ENCODE assay signal across 8 cellular contexts in genomic region chr1:155127105-155127671, GRCh38. TPM values are rescaled to one million over a fixed set of nuclear protein-coding genes. Genes with fewer than 3 reads are reported as not detected.
DNase-seq lines count a peak whose midpoint lies in the region; ATAC-seq and TF ChIP-seq lines count a peak whose summit lies in the region.

No MANE protein-coding gene starts in this region.

- TF ChIP-seq CTCF in fibroblast of pulmonary artery (IDR thresholded peaks at IDR 0.05; ENCODE audit: low read length, missing control alignments) (no peak), uterus (IDR thresholded peaks at IDR 0.05) (no peak), GM13977 (IDR thresholded peaks at IDR 0.05; ENCODE audit: extremely low read depth, insufficient read depth, missing control alignments) (no peak)

- in situ Hi-C loops in GM13977 (cut with MboI; ENCODE audit: low pct_unique_long_range_greater_than_20kb, low sequenced_read_pairs, unreplicated experiment): no loop called here

- DNase-seq in C1 segment of cervical spinal cord (lab: John Stamatoyannopoulos, UW): peak in 12 of 14 donors; percentile 74 to 96 (median 86)
- peak; percentile 91 for DNase-seq in HuH-7 (ENCODE audit: low spot score)
- no peak for DNase-seq in activated T-cell treated with anti-CD3 and anti-CD28 coated beads, Interleukin-2, amount 50 U/mL, for 4 hours
- peak; percentile 89 for DNase-seq in fibroblast of pulmonary artery (ENCODE audit: low read depth)
- DNase-seq in naive B cell: no peak
- DNase-seq in uterus: peak; percentile 45 to 54
- no peak for DNase-seq in GM13977 (ENCODE audit: low spot score)

- peak in 1 of 2 donors; percentile 28 for TF ChIP-seq POLR2A in uterus (IDR thresholded peaks at IDR 0.05)

- H3K4me3 ChIP-seq in fibroblast of pulmonary artery (replicated peaks; ENCODE audit: low read depth, low read length) (peak overlapping the region; percentile 77), uterus (peak overlapping the region; percentile 62)

- peak overlapping the region in 4 of 6 donors; percentile 23 to 81 (median 64) for H3K27ac Mint-ChIP-seq in naive B cell

- peaks cover 0 to 23% of the 10 kb centered on the region in 2 donors for H3K4me1 ChIP-seq in uterus

- H3K4me3 Mint-ChIP-seq in activated T-cell treated with anti-CD3 and anti-CD28 coated beads, Interleukin-2, amount 50 U/mL, for 4 hours: peak overlapping the region; percentile 81
- peak overlapping the region; percentile 80 to 94 (median 89) for H3K4me3 Mint-ChIP-seq in naive B cell

- peaks cover 15% of the 10 kb centered on the region for H3K27me3 Mint-ChIP-seq in activated T-cell treated with anti-CD3 and anti-CD28 coated beads, Interleukin-2, amount 50 U/mL, for 4 hours (ENCODE audit: low read depth)
- peaks cover 24 to 67% (median 44%) of the 10 kb centered on the region in 3 donors for H3K27me3 Mint-ChIP-seq in naive B cell

- peaks cover 37% of the 10 kb centered on the region for H3K4me1 Mint-ChIP-seq in activated T-cell treated with anti-CD3 and anti-CD28 coated beads, Interleukin-2, amount 50 U/mL, for 4 hours (ENCODE audit: low read depth)
- peaks cover 29 to 33% (median 30%) of the 10 kb centered on the region in 3 donors for H3K4me1 Mint-ChIP-seq in naive B cell

- H3K9me3 Mint-ChIP-seq in activated T-cell treated with anti-CD3 and anti-CD28 coated beads, Interleukin-2, amount 50 U/mL, for 4 hours: no peaks in the 10 kb centered on the region
- H3K9me3 Mint-ChIP-seq in naive B cell: no peaks in the 10 kb centered on the region

- H3K36me3 Mint-ChIP-seq in activated T-cell treated with anti-CD3 and anti-CD28 coated beads, Interleukin-2, amount 50 U/mL, for 4 hours (ENCODE audit: insufficient read depth): no peaks in the 10 kb centered on the region
- H3K36me3 Mint-ChIP-seq in naive B cell: no peaks in the 10 kb centered on the region

- H3K36me3 ChIP-seq in uterus: no peaks in the 10 kb centered on the region

- H3K9me3 ChIP-seq in uterus: no peaks in the 10 kb centered on the region

- H3K27me3 ChIP-seq in uterus: no peaks in the 10 kb centered on the region

- H3K27ac ChIP-seq in uterus: peak overlapping the region; percentile 52 to 74

- ATAC-seq in activated T-cell treated with anti-CD3 and anti-CD28 coated beads, Interleukin-2, amount 50 U/mL, for 4 hours: peak; percentile 32 to 37
- ATAC-seq in naive B cell (ENCODE audit: low read depth in 2 of 2) (peak; percentile 9 to 19), GM21786 (IDR thresholded peaks at IDR 0.05; ENCODE audit: unreplicated experiment) (no peak)

- intact Hi-C loops in uterus (cut with DNase I; ENCODE audit: low total_unique reads): no loop called here

RNA-seq across cellular contexts. Expression of gene EFNA1, which starts 0.5 kb away (rescaled TPM):
- total RNA-seq in activated T-cell treated with anti-CD3 and anti-CD28 coated beads, Interleukin-2, amount 50 U/mL, for 4 hours: under 1 TPM; 0.30 to 0.61 (median 0.32) TPM
- polyA plus RNA-seq in naive B cell (ENCODE audit: low read depth in 6 of 6): under 1 TPM in 3 of 6 donors, not detected in 3; 0.18 to 0.82 (median 0.56) TPM
- 10 to 100 TPM; 22.3 to 58.5 (median 36.5) TPM for total RNA-seq in uterus

RNA-seq across cellular contexts. Expression of gene SLC50A1, which starts 8.5 kb away (rescaled TPM):
- total RNA-seq in activated T-cell treated with anti-CD3 and anti-CD28 coated beads, Interleukin-2, amount 50 U/mL, for 4 hours: 10 to 100 TPM; 29.1 to 36.0 (median 33.5) TPM
- 100 to 1,000 TPM; 152 to 273 (median 201) TPM for polyA plus RNA-seq in naive B cell (ENCODE audit: low read depth in 6 of 6)
- total RNA-seq in uterus: 10 to 100 TPM in 3 of 4 donors, under 1 TPM in 1; 0.26 to 24.0 (median 21.8) TPM

RNA-seq across cellular contexts. Expression of gene DPM3, which starts 13.1 kb away (rescaled TPM):
- total RNA-seq in activated T-cell treated with anti-CD3 and anti-CD28 coated beads, Interleukin-2, amount 50 U/mL, for 4 hours: 10 to 100 TPM; 28.2 to 39.2 (median 33.0) TPM
- 100 to 1,000 TPM in 1 of 6 donors, 10 to 100 TPM in 5; 77.4 to 100 (median 90.5) TPM for polyA plus RNA-seq in naive B cell (ENCODE audit: low read depth in 6 of 6)
- 10 to 100 TPM; 36.1 to 94.4 (median 85.4) TPM for total RNA-seq in uterus

RNA-seq across cellular contexts. Expression of gene KRTCAP2, which starts 45.9 kb away (rescaled TPM):
- 100 to 1,000 TPM; 191 to 204 (median 193) TPM for total RNA-seq in activated T-cell treated with anti-CD3 and anti-CD28 coated beads, Interleukin-2, amount 50 U/mL, for 4 hours
- 100 to 1,000 TPM; 340 to 379 (median 354) TPM for polyA plus RNA-seq in naive B cell (ENCODE audit: low read depth in 6 of 6)
- total RNA-seq in uterus: 100 to 1,000 TPM in 1 of 4 donors, 10 to 100 TPM in 2, 1 to 10 TPM in 1; 1.5 to 200 (median 62.5) TPM

RNA-seq across cellular contexts. Expression of gene TRIM46, which starts 46.5 kb away (rescaled TPM):
- total RNA-seq in activated T-cell treated with anti-CD3 and anti-CD28 coated beads, Interleukin-2, amount 50 U/mL, for 4 hours: 1 to 10 TPM; 3.5 to 4.4 (median 3.5) TPM
- under 1 TPM in 2 of 6 donors, not detected in 4; 0.13 to 0.35 TPM for polyA plus RNA-seq in naive B cell (ENCODE audit: low read depth in 6 of 6)
- 1 to 10 TPM in 3 of 4 donors, under 1 TPM in 1; 0.26 to 4.6 (median 2.5) TPM for total RNA-seq in uterus

Comparison
In these comparisons a context has a peak if more than half of its experiments do, and no peak if none do; other contexts are left out.
1. DNase-seq: peak in C1 segment of cervical spinal cord (12 of 14), HuH-7 (single experiment), fibroblast of pulmonary artery (single experiment) and uterus (2 of 2); none in activated T-cell treated with anti-CD3 and anti-CD28 coated beads, Interleukin-2, amount 50 U/mL, for 4 hours (single experiment), naive B cell (single experiment) and GM13977 (single experiment).
2. RNA of gene EFNA1, which starts 0.5 kb away (total RNA-seq): 22.3 to 58.5 TPM in uterus; 0.30 to 0.61 TPM in activated T-cell treated with anti-CD3 and anti-CD28 coated beads, Interleukin-2, amount 50 U/mL, for 4 hours; every median in the first group is over 10 times any median in the second.